1 cellular context compared by ENCODE assay signal in genomic region chr16:29818082-29818481, GRCh38.
TF ChIP-seq lines count a peak whose summit lies in the region.

No MANE protein-coding gene starts in this region.

TF ChIP-seq in HepG2, 621 proteins besides CTCF, POLR2A, EP300 and RAD21:
- no peak for TF ChIP-seq MAFG (CRISPR knock-in tag; IDR thresholded peaks at IDR 0.05)
- TF ChIP-seq TAF1 (CRISPR knock-in tag; IDR thresholded peaks at IDR 0.05): no peak
- no peak for TF ChIP-seq AFF4 (CRISPR knock-in tag; IDR thresholded peaks at IDR 0.05)
- TF ChIP-seq ZBTB2 (CRISPR knock-in tag; IDR thresholded peaks at IDR 0.05; ENCODE audit: low read depth): no peak
- TF ChIP-seq ZNF451 (CRISPR knock-in tag; IDR thresholded peaks at IDR 0.05): no peak
- TF ChIP-seq TOPORS (CRISPR knock-in tag; IDR thresholded peaks at IDR 0.05): no peak
- no peak for TF ChIP-seq ZSCAN5A (CRISPR knock-in tag; IDR thresholded peaks at IDR 0.05; ENCODE audit: borderline replicate concordance)
- no peak for TF ChIP-seq CCAR2 (optimal IDR thresholded peaks at IDR 0.05; ENCODE audit: low read depth, low read length)
- no peak for TF ChIP-seq TFDP1 (CRISPR knock-in tag; IDR thresholded peaks at IDR 0.05; ENCODE audit: borderline replicate concordance)
- no peak for TF ChIP-seq ZNF530 (CRISPR knock-in tag; IDR thresholded peaks at IDR 0.05; ENCODE audit: low read depth)
- no peak for TF ChIP-seq THYN1 (CRISPR knock-in tag; IDR thresholded peaks at IDR 0.05; ENCODE audit: borderline replicate concordance, low read depth)
- no peak for TF ChIP-seq FOXK1 (CRISPR knock-in tag; IDR thresholded peaks at IDR 0.05; ENCODE audit: borderline replicate concordance, low read depth)
- no peak for TF ChIP-seq THAP7 (CRISPR knock-in tag; IDR thresholded peaks at IDR 0.05)
- TF ChIP-seq IKZF1 (IDR thresholded peaks at IDR 0.05): no peak
- no peak for TF ChIP-seq ZC3H13 (CRISPR knock-in tag; IDR thresholded peaks at IDR 0.05)
- no peak for TF ChIP-seq RFX5 (IDR thresholded peaks at IDR 0.05; ENCODE audit: low read depth, low read length)
- no peak for TF ChIP-seq ZNF629 (CRISPR knock-in tag; conservative IDR thresholded peaks at IDR 0.05)
